Comparison of ENCODE assay signal across 1 cellular context in genomic region chr19:48325265-48325910, GRCh38.
TF ChIP-seq lines count a peak whose summit lies in the region.

TSS of gene EMP3 (plus strand) at chr19:48325552. CDS start at chr19:48326845, 1,293 bp downstream.

TF ChIP-seq in SK-N-SH, 30 proteins besides CTCF, POLR2A, EP300 and RAD21 (continued from another document):
- TF ChIP-seq ZBTB33 (IDR thresholded peaks at IDR 0.05; ENCODE audit: borderline replicate concordance, low read depth) (no peak), TEAD4 (IDR thresholded peaks at IDR 0.05; ENCODE audit: borderline replicate concordance, insufficient read depth) (no peak), MEF2A (IDR thresholded peaks at IDR 0.05; ENCODE audit: borderline replicate concordance, low read depth) (no peak), USF1 (IDR thresholded peaks at IDR 0.05; ENCODE audit: borderline replicate concordance, low read depth) (no peak), GABPA (IDR thresholded peaks at IDR 0.05; ENCODE audit: low read depth) (no peak), JUND (IDR thresholded peaks at IDR 0.05) (no peak), RCOR1 (IDR thresholded peaks at IDR 0.05; ENCODE audit: low read length) (no peak), RXRA (IDR thresholded peaks at IDR 0.05; ENCODE audit: borderline replicate concordance, low read depth) (no peak), SIN3A (IDR thresholded peaks at IDR 0.05; ENCODE audit: borderline replicate concordance, low read depth, low read length) (no peak), GATA2 (CRISPR knock-in tag; IDR thresholded peaks at IDR 0.05) (no peak), MAX (IDR thresholded peaks at IDR 0.05; ENCODE audit: low read depth) (0 out of 2 replicates have a peak, but pooled peaks have one; percentile 41), FOSL2 (IDR thresholded peaks at IDR 0.05; ENCODE audit: borderline replicate concordance, low read depth) (0 out of 2 replicates have a peak, but pooled peaks have one; percentile 1), PBX3 (IDR thresholded peaks at IDR 0.05) (peak; percentile 3; the same call in 1 of the 2 replicates), NFIC (IDR thresholded peaks at IDR 0.05; ENCODE audit: borderline replicate concordance) (no peak), ELF1 (IDR thresholded peaks at IDR 0.05) (no peak), SMC3 (IDR thresholded peaks at IDR 0.05; ENCODE audit: low read depth, low read length) (no peak)
